In the genomic region with DNA sequence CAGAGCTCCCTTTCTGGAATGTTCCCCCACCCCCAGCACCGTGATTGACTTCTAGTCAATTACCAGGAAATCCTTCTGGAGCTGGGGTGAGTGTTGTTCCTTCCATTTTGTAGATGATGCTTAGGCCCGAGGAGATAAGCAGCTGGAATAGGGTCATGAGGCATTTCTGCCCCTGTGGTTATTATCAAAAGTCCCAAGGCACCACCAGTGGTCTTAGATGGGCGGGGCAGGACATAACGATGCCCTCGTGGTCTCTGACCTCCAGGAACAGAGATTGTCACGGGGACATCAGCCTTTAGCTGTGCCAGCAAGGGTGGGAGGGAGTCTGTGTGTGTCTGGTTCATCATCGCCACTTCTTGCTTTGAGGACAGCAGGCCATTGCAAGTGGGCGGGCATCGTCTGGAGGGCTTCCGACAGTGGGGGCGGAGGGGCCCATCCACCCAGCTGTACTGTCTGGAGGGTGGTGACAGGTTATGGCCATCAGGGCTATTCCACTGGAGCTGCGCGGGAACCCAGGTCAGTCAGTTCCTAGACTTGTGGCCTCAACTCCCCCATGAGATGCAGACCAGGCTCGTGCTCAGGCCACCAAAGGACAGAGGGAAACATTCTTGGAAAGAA, we compare ENCODE assay signal across 24 cellular contexts. TPM values are rescaled to one million over a fixed set of nuclear protein-coding genes. Genes with fewer than 3 reads are reported as not detected.
"Had no signal": no experiment of that assay in that cellular context is flagged by ENCODE, and none has a peak within 500 bp of the region (broad histone marks: within the 10 kb centered on the region; RNA-seq: fewer than 3 reads in every experiment).

No MANE protein-coding gene starts in this region.

- H3K4me1 ChIP-seq: right atrium auricular region had no signal

- H3K27me3 Mint-ChIP-seq: activated CD8-positive, alpha-beta memory T cell treated with anti-CD3 and anti-CD28 coated beads, Interleukin-2, amount 10 ng/mL, durations not matched to agents 7 days and 5 days; activated T-cell treated with anti-CD3 and anti-CD28 coated beads, Interleukin-2, amount 50 U/mL, for 24 hours; dendritic cell treated with granulocyte-macrophage colony-stimulating factor and Interleukin-4, amounts not matched to agents 40 ng/mL and 50 ng/mL, for 4 days; progenitor cell of endocrine pancreas had no signal

- H3K4me3 ChIP-seq: right atrium auricular region, upper lobe of right lung had no signal

- H3K36me3 ChIP-seq: brain microvascular endothelial cell, right atrium auricular region, upper lobe of right lung had no signal

- H3K27me3 ChIP-seq: brain microvascular endothelial cell, right atrium auricular region, upper lobe of right lung had no signal

- H3K27ac ChIP-seq: brain microvascular endothelial cell, right atrium auricular region, upper lobe of right lung had no signal

- ATAC-seq: activated CD4-positive, CD25-positive, alpha-beta regulatory T cell treated with anti-CD3 and anti-CD28 coated beads, Interleukin-2, amount 50 U/mL, for 24 hours; activated CD8-positive, alpha-beta memory T cell treated with anti-CD3 and anti-CD28 coated beads, Interleukin-2, amount 10 ng/mL, durations not matched to agents 7 days and 5 days; activated naive CD4-positive, alpha-beta T cell treated with anti-CD3 and anti-CD28 coated beads, Interleukin-2, amount 50 U/mL, for 72 hours; stimulated activated naive CD8-positive, alpha-beta T cell treated with anti-CD3 and anti-CD28 coated beads, Interleukin-15, Interleukin-2, amounts not matched to agents 100 U/mL and 50 U/mL, for 24 hours; upper lobe of right lung had no signal

- H3K9me3 ChIP-seq: upper lobe of right lung had no signal

- H3K27ac Mint-ChIP-seq: activated T-cell treated with anti-CD3 and anti-CD28 coated beads, Interleukin-2, amount 50 U/mL, for 24 hours; dendritic cell treated with granulocyte-macrophage colony-stimulating factor and Interleukin-4, amounts not matched to agents 40 ng/mL and 50 ng/mL, for 4 days; nephron; progenitor cell of endocrine pancreas had no signal

- H3K4me3 Mint-ChIP-seq: activated CD8-positive, alpha-beta memory T cell treated with anti-CD3 and anti-CD28 coated beads, Interleukin-2, amount 10 ng/mL, durations not matched to agents 7 days and 5 days; activated T-cell treated with anti-CD3 and anti-CD28 coated beads, Interleukin-2, amount 50 U/mL, for 24 hours; dendritic cell treated with granulocyte-macrophage colony-stimulating factor and Interleukin-4, amounts not matched to agents 40 ng/mL and 50 ng/mL, for 4 days; nephron had no signal

- DNase-seq: activated CD4-positive, alpha-beta T cell treated with anti-CD3 and anti-CD28 coated beads, Interleukin-2, amount 50 U/mL, for 1 hour; activated CD8-positive, alpha-beta memory T cell treated with anti-CD3 and anti-CD28 coated beads, Interleukin-2, amount 10 ng/mL, durations not matched to agents 7 days and 5 days; activated gamma-delta T cell; activated T-cell treated with anti-CD3 and anti-CD28 coated beads, Interleukin-2, amount 50 U/mL, for 24 hours; brain microvascular endothelial cell; cerebellar nuclear complex; effector memory CD4-positive, alpha-beta T cell; foreskin melanocyte; head of caudate nucleus; kidney glomerular epithelial cell; mesendoderm; occipital lobe; stimulated activated CD4-positive, alpha-beta T cell treated with anti-CD3 and anti-CD28 coated beads, Interleukin-4, amount 100 ng/mL, for 24 hours; stimulated activated naive CD8-positive, alpha-beta T cell treated with anti-CD3 and anti-CD28 coated beads, Interleukin-15, Interleukin-2, amounts not matched to agents 100 U/mL and 50 U/mL, for 24 hours; T-helper 2 cell; upper lobe of right lung had no signal

RNA-seq across cellular contexts. Expression of gene TNFRSF8, which starts 22.6 kb away (rescaled TPM):
- total RNA-seq: fibroblast of lung, occipital lobe, progenitor cell of endocrine pancreas, temporal lobe had no signal
